In the genomic region with DNA sequence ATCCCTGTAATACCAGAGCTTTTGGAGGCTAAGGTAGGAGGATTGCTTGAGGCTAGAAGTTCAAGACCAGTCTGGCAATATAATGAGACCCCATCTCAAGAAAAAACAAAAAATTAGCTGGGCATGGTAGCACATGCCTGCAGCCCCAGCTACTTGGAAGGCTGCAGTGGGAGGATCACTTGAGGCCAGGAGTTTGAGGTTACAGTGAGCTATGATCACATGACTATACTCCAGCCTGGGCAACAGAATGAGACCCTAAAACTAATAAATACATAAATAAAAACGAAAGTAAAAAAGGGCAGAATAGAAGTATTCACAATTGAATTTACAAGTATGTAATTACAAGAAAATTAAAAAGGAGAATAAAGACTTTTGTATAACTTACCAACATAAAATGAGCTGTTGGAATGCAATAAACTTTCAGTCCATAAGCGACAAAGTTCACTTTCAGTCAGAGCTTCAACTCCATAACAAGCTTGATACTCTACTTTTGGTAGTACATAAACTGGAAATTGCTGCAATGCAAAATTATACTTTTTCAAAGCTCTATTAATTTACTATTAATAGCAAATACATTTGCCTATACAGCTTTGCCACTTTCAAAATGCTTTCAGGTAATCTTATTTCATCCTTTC, we compare ENCODE assay signal across 11 cellular contexts.
"Had no signal": no experiment of that assay in that cellular context is flagged by ENCODE, and none has a peak within 500 bp of the region (broad histone marks: within the 10 kb centered on the region; RNA-seq: fewer than 3 reads in every experiment).

No MANE protein-coding gene starts in this region.

- H3K9ac ChIP-seq: neural progenitor cell had no signal

- H3K27me3 ChIP-seq: adrenal gland, neural progenitor cell, tibial nerve had no signal

- H3K4me1 ChIP-seq: neural progenitor cell had no signal

- H3K4me2 ChIP-seq: neural progenitor cell had no signal

- H3K9me3 ChIP-seq: adrenal gland, tibial nerve had no signal

- H2AFZ ChIP-seq: neural progenitor cell had no signal

- H3K4me3 ChIP-seq: adrenal gland, coronary artery, neural progenitor cell, skin epidermis, tibial nerve had no signal

- DNase-seq: activated CD4-positive, CD25-positive, alpha-beta regulatory T cell; activated naive CD4-positive, alpha-beta T cell treated with anti-CD3 and anti-CD28 coated beads, Interleukin-2, amount 50 U/mL, for 16 hours; activated T-cell treated with anti-CD3 and anti-CD28 coated beads, Interleukin-2, amount 50 U/mL, for 1 hour; adrenal gland; effector CD8-positive, alpha-beta T cell; kidney; retina had no signal

- FAIRE-seq: kidney had no signal

- H3K27ac ChIP-seq: adrenal gland, coronary artery, neural progenitor cell, skin epidermis had no signal
